Comparison of ENCODE assay signal across 29 cellular contexts in genomic region chr22:43157874-43158546, GRCh38. TPM values are rescaled to one million over a fixed set of nuclear protein-coding genes. Genes with fewer than 3 reads are reported as not detected.
A peak's percentile ranks its signal among the peaks of the same experiment; 100 is the strongest.
DNase-seq lines count a peak whose midpoint lies in the region; ATAC-seq and TF ChIP-seq lines count a peak whose summit lies in the region.
"Had no signal": no experiment of that assay in that cellular context is flagged by ENCODE, and none has a peak within 500 bp of the region (broad histone marks: within the 10 kb centered on the region; RNA-seq: fewer than 3 reads in every experiment).

No MANE protein-coding gene starts in this region.

- ATAC-seq in activated naive CD4-positive, alpha-beta T cell treated with anti-CD3 and anti-CD28 coated beads, Interleukin-2, amount 50 U/mL, for 72 hours, result no peak
- ATAC-seq in activated T-helper 17 cell treated with anti-CD3 and anti-CD28 coated beads, Interleukin-2, amount 50 U/mL, for 72 hours (replicated peaks), result no peak
- ATAC-seq in GM18505 (IDR thresholded peaks at IDR 0.05; ENCODE audit: unreplicated experiment), result no peak
- ATAC-seq: effector memory CD8-positive, alpha-beta T cell; T-cell had no signal

- H3K9ac ChIP-seq in mucosa of stomach (ENCODE audit: low read length), result peak overlapping the region; percentile 31

- no peak overlapping the region for H3K4me3 Mint-ChIP-seq in activated naive CD4-positive, alpha-beta T cell treated with anti-CD3 and anti-CD28 coated beads, Interleukin-2, amount 10 ng/mL, durations not matched to agents 7 days and 5 days
- no peak overlapping the region for H3K4me3 Mint-ChIP-seq in activated T-helper 17 cell treated with anti-CD3 and anti-CD28 coated beads, Interleukin-2, amount 50 U/mL, for 72 hours
- H3K4me3 Mint-ChIP-seq: activated CD4-positive, alpha-beta memory T cell treated with anti-CD3 and anti-CD28 coated beads, Interleukin-2, amount 10 ng/mL, durations not matched to agents 7 days and 5 days; effector memory CD8-positive, alpha-beta T cell; T-cell had no signal

- no peak for DNase-seq in activated naive CD4-positive, alpha-beta T cell treated with anti-CD3 and anti-CD28 coated beads, Interleukin-2, amount 50 U/mL, for 72 hours (ENCODE audit: low spot score in 2 of 2)
- DNase-seq in activated naive CD4-positive, alpha-beta T cell treated with anti-CD3 and anti-CD28 coated beads, Interleukin-2, amount 10 ng/mL, durations not matched to agents 7 days and 5 days, result no peak
- no peak for DNase-seq in vagina (ENCODE audit: extremely low spot score in 2 of 2)
- DNase-seq in iPS-NIHi11 (ENCODE audit: low spot score), result no peak
- no peak for DNase-seq in SIG-M5 treated with dmso at 0.1 percent for 504 hours (lab: John Stamatoyannopoulos, UW; ENCODE audit: unreplicated experiment)
- DNase-seq: activated CD4-positive, alpha-beta memory T cell treated with anti-CD3 and anti-CD28 coated beads, Interleukin-2, amount 10 ng/mL, durations not matched to agents 7 days and 5 days; activated CD4-positive, CD25-positive, alpha-beta regulatory T cell; activated T-cell treated with anti-CD3 and anti-CD28 coated beads for 4 hours; amniotic stem cell; colonic mucosa; DMS79; effector memory CD8-positive, alpha-beta T cell; erythroblast; GDM1; HCEC 1CT; heart right ventricle; KG1; mammary epithelial cell; MM.1S; NCI-H1417; NCI-H2029 treated with DMSO at 0.1 percent for 48 hours; NCI-H2227 treated with DMSO at 0.1 percent for 48 hours; NCI-H69; nucleus accumbens; stimulated activated naive CD4-positive, alpha-beta T cell treated with Interleukin-2 at 50 U/mL for 16 hours; T-cell had no signal

- H3K9me3 Mint-ChIP-seq in activated naive CD4-positive, alpha-beta T cell treated with anti-CD3 and anti-CD28 coated beads, Interleukin-2, amount 50 U/mL, for 72 hours, result no peaks in the 10 kb centered on the region
- H3K9me3 Mint-ChIP-seq in activated naive CD4-positive, alpha-beta T cell treated with anti-CD3 and anti-CD28 coated beads, Interleukin-2, amount 10 ng/mL, durations not matched to agents 7 days and 5 days, result no peaks in the 10 kb centered on the region
- no peaks in the 10 kb centered on the region for H3K9me3 Mint-ChIP-seq in activated T-helper 17 cell treated with anti-CD3 and anti-CD28 coated beads, Interleukin-2, amount 50 U/mL, for 72 hours
- H3K9me3 Mint-ChIP-seq: activated CD4-positive, alpha-beta memory T cell treated with anti-CD3 and anti-CD28 coated beads, Interleukin-2, amount 10 ng/mL, durations not matched to agents 7 days and 5 days; effector memory CD8-positive, alpha-beta T cell; T-cell had no signal

- no peaks in the 10 kb centered on the region for H3K36me3 Mint-ChIP-seq in activated naive CD4-positive, alpha-beta T cell treated with anti-CD3 and anti-CD28 coated beads, Interleukin-2, amount 50 U/mL, for 72 hours
- H3K36me3 Mint-ChIP-seq in activated naive CD4-positive, alpha-beta T cell treated with anti-CD3 and anti-CD28 coated beads, Interleukin-2, amount 10 ng/mL, durations not matched to agents 7 days and 5 days, result peaks cover 7% of the 10 kb centered on the region
- H3K36me3 Mint-ChIP-seq in activated T-helper 17 cell treated with anti-CD3 and anti-CD28 coated beads, Interleukin-2, amount 50 U/mL, for 72 hours (ENCODE audit: low read depth), result peaks cover 15% of the 10 kb centered on the region

- no peaks in the 10 kb centered on the region for H3K27me3 Mint-ChIP-seq in activated naive CD4-positive, alpha-beta T cell treated with anti-CD3 and anti-CD28 coated beads, Interleukin-2, amount 10 ng/mL, durations not matched to agents 7 days and 5 days
- no peaks in the 10 kb centered on the region for H3K27me3 Mint-ChIP-seq in activated T-helper 17 cell treated with anti-CD3 and anti-CD28 coated beads, Interleukin-2, amount 50 U/mL, for 72 hours
- H3K27me3 Mint-ChIP-seq: activated CD4-positive, alpha-beta memory T cell treated with anti-CD3 and anti-CD28 coated beads, Interleukin-2, amount 10 ng/mL, durations not matched to agents 7 days and 5 days; effector memory CD8-positive, alpha-beta T cell; T-cell had no signal

- H3K27me3 ChIP-seq in mucosa of stomach (ENCODE audit: control insufficient read depth, insufficient read depth, low read length), result no peaks in the 10 kb centered on the region
- H3K27me3 ChIP-seq in vagina, result no peaks in the 10 kb centered on the region
- H3K27me3 ChIP-seq: colonic mucosa, heart right ventricle had no signal

- no peak for TF ChIP-seq CTCF in vagina (IDR thresholded peaks at IDR 0.05)

- CTCF ChIA-PET in activated naive CD4-positive, alpha-beta T cell treated with anti-CD3 and anti-CD28 coated beads, Interleukin-2, amount 10 ng/mL, durations not matched to agents 7 days and 5 days (lab: Charles Lee), result no interaction called here

- H3K27ac ChIP-seq in vagina, result peak overlapping the region; percentile 41

- no peak overlapping the region for H3K4me3 ChIP-seq in mucosa of stomach (ENCODE audit: low read length)
- H3K4me3 ChIP-seq in vagina, result no peak overlapping the region
- H3K4me3 ChIP-seq: colonic mucosa, heart right ventricle had no signal

- intact Hi-C loops in vagina (cut with DNase I), result no loop called here

- peaks cover 8% of the 10 kb centered on the region for H3K36me3 ChIP-seq in mucosa of stomach (ENCODE audit: control insufficient read depth, insufficient read depth, low read length)
- H3K36me3 ChIP-seq in vagina, result peaks cover 0 to 24% of the 10 kb centered on the region in 2 donors
- H3K36me3 ChIP-seq: colonic mucosa had no signal

- H3K27ac Mint-ChIP-seq in activated naive CD4-positive, alpha-beta T cell treated with anti-CD3 and anti-CD28 coated beads, Interleukin-2, amount 50 U/mL, for 72 hours, result peak overlapping the region; percentile 48 to 90
- no peak overlapping the region for H3K27ac Mint-ChIP-seq in activated naive CD4-positive, alpha-beta T cell treated with anti-CD3 and anti-CD28 coated beads, Interleukin-2, amount 10 ng/mL, durations not matched to agents 7 days and 5 days
- peak overlapping the region; percentile 31 for H3K27ac Mint-ChIP-seq in activated T-helper 17 cell treated with anti-CD3 and anti-CD28 coated beads, Interleukin-2, amount 50 U/mL, for 72 hours
- H3K27ac Mint-ChIP-seq: activated CD4-positive, alpha-beta memory T cell treated with anti-CD3 and anti-CD28 coated beads, Interleukin-2, amount 10 ng/mL, durations not matched to agents 7 days and 5 days; T-cell had no signal

- TF ChIP-seq POLR2A in vagina (IDR thresholded peaks at IDR 0.05) (no peak), GM18505 (IDR thresholded peaks at IDR 0.05; ENCODE audit: borderline replicate concordance, extremely low read depth, insufficient read depth, insufficient read length) (no peak)

- H3K4me1 ChIP-seq in mucosa of stomach (ENCODE audit: control insufficient read depth, insufficient read depth, low read length) (peaks cover 79% of the 10 kb centered on the region), vagina (peaks cover 77% of the 10 kb centered on the region)

- peaks cover 4% of the 10 kb centered on the region for H3K4me1 Mint-ChIP-seq in activated naive CD4-positive, alpha-beta T cell treated with anti-CD3 and anti-CD28 coated beads, Interleukin-2, amount 10 ng/mL, durations not matched to agents 7 days and 5 days
- H3K4me1 Mint-ChIP-seq in activated T-helper 17 cell treated with anti-CD3 and anti-CD28 coated beads, Interleukin-2, amount 50 U/mL, for 72 hours, result peaks cover 2% of the 10 kb centered on the region

- H3K9me3 ChIP-seq in mucosa of stomach (ENCODE audit: control insufficient read depth, low read length) (no peaks in the 10 kb centered on the region), vagina (no peaks in the 10 kb centered on the region)
- H3K9me3 ChIP-seq: colonic mucosa, heart right ventricle had no signal

RNA-seq across cellular contexts. Expression of gene TSPO, which starts 6.7 kb away (rescaled TPM):
- 100 to 1,000 TPM; 145 to 159 TPM for total RNA-seq in activated naive CD4-positive, alpha-beta T cell treated with anti-CD3 and anti-CD28 coated beads, Interleukin-2, amount 50 U/mL, for 72 hours
- 100 to 1,000 TPM; 127 to 199 TPM for total RNA-seq in activated T-helper 17 cell treated with anti-CD3 and anti-CD28 coated beads, Interleukin-2, amount 50 U/mL, for 72 hours
- 524 TPM for total RNA-seq in vagina

RNA-seq across cellular contexts. Expression of gene MCAT, which starts 14.8 kb away (rescaled TPM):
- total RNA-seq in activated naive CD4-positive, alpha-beta T cell treated with anti-CD3 and anti-CD28 coated beads, Interleukin-2, amount 50 U/mL, for 72 hours, result 10 to 100 TPM in 1 of 2 donors, 1 to 10 TPM in 1; 6.0 to 19.4 TPM
- 10 to 100 TPM in 1 of 2 donors, 1 to 10 TPM in 1; 7.3 to 18.2 TPM for total RNA-seq in activated T-helper 17 cell treated with anti-CD3 and anti-CD28 coated beads, Interleukin-2, amount 50 U/mL, for 72 hours
- 22.8 TPM for total RNA-seq in vagina

RNA-seq across cellular contexts. Expression of gene TTLL12, which starts 28.9 kb away (rescaled TPM):
- total RNA-seq in activated naive CD4-positive, alpha-beta T cell treated with anti-CD3 and anti-CD28 coated beads, Interleukin-2, amount 50 U/mL, for 72 hours, result 10 to 100 TPM; 34.3 to 75.0 TPM
- total RNA-seq in activated T-helper 17 cell treated with anti-CD3 and anti-CD28 coated beads, Interleukin-2, amount 50 U/mL, for 72 hours, result 10 to 100 TPM; 53.5 to 84.8 TPM
- total RNA-seq in vagina, result 56.2 TPM

RNA-seq across cellular contexts. Expression of gene BIK, which starts 47.5 kb away (rescaled TPM):
- 1 to 10 TPM in 1 of 2 donors, under 1 TPM in 1; 0.98 to 1.4 TPM for total RNA-seq in activated naive CD4-positive, alpha-beta T cell treated with anti-CD3 and anti-CD28 coated beads, Interleukin-2, amount 50 U/mL, for 72 hours
- 1 to 10 TPM; 1.9 to 4.0 TPM for total RNA-seq in activated T-helper 17 cell treated with anti-CD3 and anti-CD28 coated beads, Interleukin-2, amount 50 U/mL, for 72 hours
- total RNA-seq in vagina, result not detected
